In the genomic region with DNA sequence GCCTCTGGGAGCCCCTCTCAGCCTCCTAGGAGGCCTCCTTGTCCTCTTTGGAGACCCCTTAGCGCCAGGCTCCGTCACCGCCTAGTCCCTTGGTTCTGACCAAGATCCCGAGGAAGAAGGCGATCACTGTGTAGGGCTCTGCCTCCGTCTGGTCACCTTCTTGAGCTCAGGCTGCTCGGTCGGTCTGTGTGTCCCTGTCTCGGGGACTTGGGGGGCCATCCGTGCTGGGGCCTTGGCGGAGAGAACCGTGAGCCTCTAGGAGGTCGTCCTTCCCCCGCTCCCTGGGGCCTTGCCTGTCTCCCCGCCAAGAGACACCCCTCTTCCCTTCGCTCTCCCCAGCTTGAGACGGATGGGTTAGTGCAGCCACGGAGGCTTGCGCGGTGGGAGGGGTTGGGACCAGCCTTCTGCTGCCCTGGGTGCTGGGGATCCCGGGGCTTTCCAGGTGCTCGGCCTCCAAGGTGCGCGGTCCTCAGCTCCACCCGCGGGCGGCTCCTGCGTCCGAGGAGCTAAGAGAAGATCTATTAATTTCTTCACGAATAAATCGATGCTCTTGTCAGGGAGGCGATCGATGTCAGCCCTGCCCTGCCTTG, we compare ENCODE assay signal across 9 cellular contexts. TPM values are rescaled to one million over a fixed set of nuclear protein-coding genes. Genes with fewer than 3 reads are reported as not detected.
DNase-seq lines count a peak whose midpoint lies in the region; ATAC-seq and TF ChIP-seq lines count a peak whose summit lies in the region.
"Had no signal": no experiment of that assay in that cellular context is flagged by ENCODE, and none has a peak within 500 bp of the region (broad histone marks: within the 10 kb centered on the region; RNA-seq: fewer than 3 reads in every experiment).

No MANE protein-coding gene starts in this region.

- H3K4me3 ChIP-seq in ascending aorta (peak overlapping the region; percentile 20 to 49), stomach (peak overlapping the region; percentile 27 to 41 (median 32))

- H3K27ac ChIP-seq in ascending aorta (no peak overlapping the region), stomach (peak overlapping the region in 1 of 5 donors; percentile 49)

- H3K9me3 ChIP-seq in ascending aorta (no peaks in the 10 kb centered on the region), stomach (no peaks in the 10 kb centered on the region)

- no peak for ATAC-seq in GM21526 (IDR thresholded peaks at IDR 0.05; ENCODE audit: low FRiP score, unreplicated experiment)
- ATAC-seq in HG03196 (IDR thresholded peaks at IDR 0.05; ENCODE audit: unreplicated experiment) = no peak

- H3K27me3 ChIP-seq in ascending aorta = peaks cover 13% of the 10 kb centered on the region
- peaks cover 21 to 86% (median 56%) of the 10 kb centered on the region in 3 donors for H3K27me3 ChIP-seq in stomach

- H3K4me1 ChIP-seq in ascending aorta (peaks cover 3 to 21% of the 10 kb centered on the region in 2 donors), stomach (peaks cover 24 to 32% (median 31%) of the 10 kb centered on the region in 4 donors)

- WGBS in stomach, 5 donors = 1 to 3% (median 3%) methylated on average over 13 to 33 of the region's 33 CpGs

- intact Hi-C loops in ascending aorta (cut with DNase I) = no loop called here
- intact Hi-C loops in stomach (cut with DNase I; ENCODE audit: low total_unique reads) = no loop called here

- TF ChIP-seq CTCF in ascending aorta (IDR thresholded peaks at IDR 0.05) (no peak), stomach (IDR thresholded peaks at IDR 0.05) (no peak)

- no peak for TF ChIP-seq EP300 in stomach (IDR thresholded peaks at IDR 0.05)

- no peaks in the 10 kb centered on the region for H3K36me3 ChIP-seq in ascending aorta
- no peaks in the 10 kb centered on the region for H3K36me3 ChIP-seq in stomach

- no peak for TF ChIP-seq POLR2A in stomach (IDR thresholded peaks at IDR 0.05)

- DNase-seq in DMS53 (lab: John Stamatoyannopoulos, UW) (peak; percentile 73), HuH-7.5 (ENCODE audit: low spot score) (peak; percentile 64), ascending aorta (ENCODE audit: low spot score in 2 of 2) (no peak), iPS-NIHi11 (ENCODE audit: low spot score) (peak; percentile 40), stomach (peak; percentile 25), epidermal melanocyte (ENCODE audit: insufficient read length, low spot score) (no peak)

RNA-seq across cellular contexts. Expression of a gene that starts 0.7 kb away (rescaled TPM):
- total RNA-seq in ascending aorta = 2.9 TPM
- under 1 TPM in 2 of 5 donors, not detected in 3; 0.18 to 0.29 TPM for total RNA-seq in stomach
- under 1 TPM; 0.15 to 0.75 (median 0.33) TPM for polyA plus RNA-seq in stomach
- total RNA-seq: LHCN-M2 had no signal

RNA-seq across cellular contexts. Expression of a gene that starts 1.0 kb away (rescaled TPM):
- total RNA-seq in ascending aorta = not detected
- total RNA-seq in stomach = under 1 TPM in 2 of 5 donors, not detected in 3; 0.87 to 0.92 TPM
- 1 to 10 TPM in 1 of 3 donors, under 1 TPM in 2; 0.23 to 1.2 (median 1.00) TPM for polyA plus RNA-seq in stomach
- total RNA-seq: LHCN-M2 had no signal

RNA-seq across cellular contexts. Expression of a gene that starts 33.9 kb away (rescaled TPM):
- 39.8 TPM for total RNA-seq in ascending aorta
- total RNA-seq in stomach = 10 to 100 TPM in 1 of 5 donors, 1 to 10 TPM in 4; 2.3 to 16.3 (median 3.5) TPM
- polyA plus RNA-seq in stomach = 1 to 10 TPM; 1.2 to 1.7 (median 1.5) TPM

RNA-seq across cellular contexts. Expression of a gene that starts 43.0 kb away (rescaled TPM):
- total RNA-seq in ascending aorta (not detected), stomach (10 to 100 TPM in 2 of 5 donors, under 1 TPM in 1, not detected in 2; 0.73 to 19.9 (median 11.6) TPM)
- 1 to 10 TPM in 2 of 3 donors, under 1 TPM in 1; 0.61 to 1.6 (median 1.4) TPM for polyA plus RNA-seq in stomach
- total RNA-seq: LHCN-M2 had no signal

Comparison
In these comparisons a context has a peak if more than half of its experiments do, and no peak if none do; other contexts are left out.
1. DNase-seq: peak in DMS53 (single experiment), HuH-7.5 (single experiment), iPS-NIHi11 (single experiment) and stomach (single experiment); none in ascending aorta (0 of 2) and epidermal melanocyte (single experiment).